Comparison of ENCODE assay signal across 12 cellular contexts in the genomic region with DNA sequence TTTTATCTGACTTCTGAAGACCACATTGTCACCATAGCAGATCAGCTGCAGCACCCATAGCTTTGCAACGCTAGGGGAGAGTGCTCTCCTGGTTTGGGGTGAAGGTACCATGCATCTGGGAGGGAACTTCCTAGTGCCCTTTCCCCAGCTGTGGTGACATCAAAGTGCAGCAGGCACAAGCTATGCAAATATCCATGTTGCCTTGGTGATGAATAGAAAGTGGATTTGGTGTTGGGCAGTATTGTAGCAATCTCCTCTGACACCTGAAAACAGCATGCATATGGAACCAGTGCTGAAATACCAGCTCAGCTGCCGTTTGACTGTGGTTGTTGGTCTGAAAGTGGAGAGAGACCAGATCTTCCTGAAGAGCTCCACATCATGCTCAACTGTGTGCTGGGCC. TPM values are rescaled to one million over a fixed set of nuclear protein-coding genes. Genes with fewer than 3 reads are reported as not detected.
DNase-seq lines count a peak whose midpoint lies in the region; ATAC-seq and TF ChIP-seq lines count a peak whose summit lies in the region.
"Had no signal": no experiment of that assay in that cellular context is flagged by ENCODE, and none has a peak within 500 bp of the region (broad histone marks: within the 10 kb centered on the region; RNA-seq: fewer than 3 reads in every experiment).

No MANE protein-coding gene starts in this region.

- ATAC-seq in GM18861 (IDR thresholded peaks at IDR 0.05; ENCODE audit: unreplicated experiment), result peak; percentile 41
- ATAC-seq in GM21526 (IDR thresholded peaks at IDR 0.05; ENCODE audit: low FRiP score, unreplicated experiment), result peak; percentile 46
- peak; percentile 66 for ATAC-seq in HG03432 (IDR thresholded peaks at IDR 0.05; ENCODE audit: unreplicated experiment)
- ATAC-seq in esophagus mucosa, result peak; percentile 10

- H3K4me3 ChIP-seq in BE2C (ENCODE audit: low read depth, low read length), result no peak overlapping the region
- H3K4me3 ChIP-seq: dorsolateral prefrontal cortex had no signal

- H3K27me3 ChIP-seq in BE2C, result no peaks in the 10 kb centered on the region
- H3K27me3 ChIP-seq: dorsolateral prefrontal cortex had no signal

- no peaks in the 10 kb centered on the region for H3K36me3 ChIP-seq in BE2C

- H3K4me1 ChIP-seq in BE2C, result peaks cover 13% of the 10 kb centered on the region

- no peak for DNase-seq in NCI-H1930 (lab: John Stamatoyannopoulos, UW)
- no peak for DNase-seq in DMS 273 treated with DMSO at 0.1 percent for 48 hours (lab: John Stamatoyannopoulos, UW)
- no peak for DNase-seq in LoVo (ENCODE audit: low spot score)
- DNase-seq in BE2C, result no peak
- DNase-seq: activated CD8-positive, alpha-beta memory T cell treated with anti-CD3 and anti-CD28 coated beads, Interleukin-2, amount 50 U/mL, for 48 hours; dorsolateral prefrontal cortex; GF-D8; nucleus accumbens had no signal

- TF ChIP-seq CTCF in BE2C (IDR thresholded peaks at IDR 0.05; ENCODE audit: low read depth, low read length), result no peak

- no peaks in the 10 kb centered on the region for H3K9me3 ChIP-seq in BE2C

RNA-seq across cellular contexts. Expression of a gene that starts 37.1 kb away (rescaled TPM):
- total RNA-seq in esophagus mucosa, result 16.6 TPM
- polyA plus RNA-seq in BE2C (2012; ENCODE audit: insufficient read depth, insufficient read length, low read depth), result 9.3 TPM

Comparison
In these comparisons a context has a peak if more than half of its experiments do, and no peak if none do; other contexts are left out.
1. ATAC-seq: peak in every context shown above with its lines; median percentile 66 in HG03432; 46 in GM21526; 41 in GM18861; 10 in esophagus mucosa.